In genomic region chr22:35325209-35325608, GRCh38 we compare ENCODE assay signal across 20 cellular contexts.
"Had no signal": no experiment of that assay in that cellular context is flagged by ENCODE, and none has a peak within 500 bp of the region (broad histone marks: within the 10 kb centered on the region; RNA-seq: fewer than 3 reads in every experiment).

No MANE protein-coding gene starts in this region.

- H3K9me3 ChIP-seq: SK-N-SH had no signal

- DNase-seq: IMR-90, Kasumi-1, MM.1S, NCI-H1092 treated with DMSO at 0.1 percent for 48 hours, NCI-H1436, NCI-H187, NCI-H2029, NCI-H2081 treated with DMSO at 0.1 percent for 48 hours, NCI-H2171, NCI-H226, NCI-H446, NCI-H510A, NCI-H524 treated with DMSO at 0.1 percent for 48 hours, NCI-H69, NCI-H774, SHP77, SK-N-SH, SW 1271 had no signal

- H3K4me2 ChIP-seq: KMS-11, SK-N-SH had no signal

- H3K27ac ChIP-seq: KMS-11, RWPE1 had no signal
